ENCODE assay signal across 1 cellular context in the genomic region with DNA sequence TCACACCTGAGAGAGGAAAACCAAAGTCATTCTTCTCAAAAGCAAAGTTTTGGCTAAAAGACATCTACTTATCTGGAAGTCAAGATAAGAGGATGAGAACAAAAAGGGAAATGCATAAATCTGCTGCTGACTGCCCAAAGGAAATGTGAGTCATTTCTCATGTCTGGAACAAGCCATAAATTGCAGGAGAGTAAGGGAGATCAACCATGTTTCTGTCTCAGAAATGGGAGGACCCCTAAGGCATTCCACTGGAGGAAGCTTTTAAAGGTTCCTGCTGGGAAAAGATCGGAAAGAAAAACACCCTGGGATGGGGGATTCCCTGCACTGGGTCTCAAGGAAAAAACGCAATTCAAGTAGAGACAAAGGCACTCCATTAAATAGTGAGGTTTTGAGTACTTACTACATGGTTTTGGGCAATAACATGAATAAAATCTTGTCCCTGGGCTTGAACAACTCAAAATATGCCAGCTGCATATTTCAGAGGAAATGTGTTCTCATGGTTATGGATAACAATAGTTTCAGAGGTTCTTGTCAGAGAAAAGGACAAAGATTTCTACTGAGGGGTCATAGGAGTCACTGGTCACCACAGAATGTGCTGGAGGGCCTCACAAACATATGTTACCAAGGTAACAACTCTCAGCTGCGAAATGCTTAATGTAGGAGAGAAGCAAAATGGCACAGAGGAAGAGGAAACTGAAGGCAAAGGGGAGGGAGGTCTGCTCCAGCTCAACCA.
TF ChIP-seq lines count a peak whose summit lies in the region.

No MANE protein-coding gene starts in this region.

TF ChIP-seq in K562, 482 proteins besides CTCF, POLR2A, EP300 and RAD21 (continued from another document and continues in another):
- TF ChIP-seq, protein P1, sequence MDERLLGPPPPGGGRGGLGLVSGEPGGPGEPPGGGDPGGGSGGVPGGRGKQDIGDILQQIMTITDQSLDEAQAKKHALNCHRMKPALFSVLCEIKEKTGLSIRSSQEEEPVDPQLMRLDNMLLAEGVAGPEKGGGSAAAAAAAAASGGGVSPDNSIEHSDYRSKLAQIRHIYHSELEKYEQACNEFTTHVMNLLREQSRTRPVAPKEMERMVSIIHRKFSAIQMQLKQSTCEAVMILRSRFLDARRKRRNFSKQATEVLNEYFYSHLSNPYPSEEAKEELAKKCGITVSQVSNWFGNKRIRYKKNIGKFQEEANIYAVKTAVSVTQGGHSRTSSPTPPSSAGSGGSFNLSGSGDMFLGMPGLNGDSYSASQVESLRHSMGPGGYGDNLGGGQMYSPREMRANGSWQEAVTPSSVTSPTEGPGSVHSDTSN (CRISPR knock-in tag; IDR thresholded peaks at IDR 0.05; ENCODE audit: low read depth), result no peak
- TF ChIP-seq, protein P1 (tag; conservative IDR thresholded peaks at IDR 0.05; ENCODE audit: low read depth), result peak; percentile 79
- TF ChIP-seq MTA2 (IDR thresholded peaks at IDR 0.05; ENCODE audit: low read depth) (no peak), PRPF4 (IDR thresholded peaks at IDR 0.05; ENCODE audit: insufficient read depth, low read depth, low read length, poor library complexity, severe bottlenecking) (no peak), NUFIP1 (IDR thresholded peaks at IDR 0.05; ENCODE audit: partially characterized antibody) (no peak), NFXL1 (CRISPR knock-in tag; IDR thresholded peaks at IDR 0.05) (no peak), TRIM28 (IDR thresholded peaks at IDR 0.05) (no peak), ZNF766 (CRISPR knock-in tag; conservative IDR thresholded peaks at IDR 0.05) (no peak), FOSL1 (tag; conservative IDR thresholded peaks at IDR 0.05) (peak; percentile 69), POLR2H (tag; IDR thresholded peaks at IDR 0.05; ENCODE audit: low read depth) (no peak), MEIS2 (IDR thresholded peaks at IDR 0.05; ENCODE audit: partially characterized antibody) (peak; percentile 83), CXXC5 (CRISPR knock-in tag; IDR thresholded peaks at IDR 0.05) (no peak), GABPB2 (CRISPR knock-in tag; conservative IDR thresholded peaks at IDR 0.05) (no peak), NCOR1 (IDR thresholded peaks at IDR 0.05) (no peak), KAT8 (IDR thresholded peaks at IDR 0.05; ENCODE audit: low read depth) (no peak), ZNF121 (CRISPR knock-in tag; conservative IDR thresholded peaks at IDR 0.05) (no peak), RCOR1 (IDR thresholded peaks at IDR 0.05; ENCODE audit: borderline replicate concordance in 1 of 2, low read depth in 2 of 2, low read length in 2 of 2) (no peak), NBN (IDR thresholded peaks at IDR 0.05; ENCODE audit: low read depth) (no peak), TCF3 (CRISPR knock-in tag; IDR thresholded peaks at IDR 0.05) (no peak), ARHGAP35 (IDR thresholded peaks at IDR 0.05; ENCODE audit: partially characterized antibody) (no peak), OTX1 (CRISPR knock-in tag; IDR thresholded peaks at IDR 0.05) (no peak), GATAD2B (IDR thresholded peaks at IDR 0.05; ENCODE audit: borderline replicate concordance) (no peak), PHF21A (IDR thresholded peaks at IDR 0.05; ENCODE audit: borderline replicate concordance, low read depth) (no peak), GATAD2A (IDR thresholded peaks at IDR 0.05) (no peak), ETV6 (IDR thresholded peaks at IDR 0.05; ENCODE audit: borderline replicate concordance in 1 of 2, low read depth in 2 of 2, low read length in 1 of 2) (no peak), ETV6 (CRISPR knock-in tag; IDR thresholded peaks at IDR 0.05; ENCODE audit: borderline replicate concordance) (no peak), KHSRP (IDR thresholded peaks at IDR 0.05) (no peak), POLR3A (IDR thresholded peaks at IDR 0.05; ENCODE audit: borderline replicate concordance, extremely low read depth, insufficient read depth, insufficient read length) (no peak), CTBP1 (IDR thresholded peaks at IDR 0.05; ENCODE audit: borderline replicate concordance) (0 out of 2 replicates have a peak, but pooled peaks have one; percentile 23), BRD9 (IDR thresholded peaks at IDR 0.05; ENCODE audit: low read depth, partially characterized antibody) (no peak), JUND (IDR thresholded peaks at IDR 0.05; ENCODE audit: borderline replicate concordance, low read depth, low read length) (peak; percentile 31; the same call in 1 of the 2 replicates), JUND (tag; IDR thresholded peaks at IDR 0.05; ENCODE audit: borderline replicate concordance, low read depth, low read length) (0 out of 3 replicates have a peak, but pooled peaks have one; percentile 31), MYBL2 (IDR thresholded peaks at IDR 0.05; ENCODE audit: low read depth) (no peak), MYBL2 (CRISPR knock-in tag; IDR thresholded peaks at IDR 0.05; ENCODE audit: borderline replicate concordance) (no peak), BCOR (IDR thresholded peaks at IDR 0.05) (no peak), BRD4 (IDR thresholded peaks at IDR 0.05) (no peak), TCF7 (IDR thresholded peaks at IDR 0.05; ENCODE audit: borderline replicate concordance) (no peak), ZNF76 (CRISPR knock-in tag; IDR thresholded peaks at IDR 0.05; ENCODE audit: borderline replicate concordance) (no peak), ZNF24 (IDR thresholded peaks at IDR 0.05) (no peak), SPI1 (IDR thresholded peaks at IDR 0.05; ENCODE audit: borderline replicate concordance, low read depth, low read length) (peak; percentile 37; the same call in 1 of the 2 replicates)
- TF ChIP-seq, protein P2, sequence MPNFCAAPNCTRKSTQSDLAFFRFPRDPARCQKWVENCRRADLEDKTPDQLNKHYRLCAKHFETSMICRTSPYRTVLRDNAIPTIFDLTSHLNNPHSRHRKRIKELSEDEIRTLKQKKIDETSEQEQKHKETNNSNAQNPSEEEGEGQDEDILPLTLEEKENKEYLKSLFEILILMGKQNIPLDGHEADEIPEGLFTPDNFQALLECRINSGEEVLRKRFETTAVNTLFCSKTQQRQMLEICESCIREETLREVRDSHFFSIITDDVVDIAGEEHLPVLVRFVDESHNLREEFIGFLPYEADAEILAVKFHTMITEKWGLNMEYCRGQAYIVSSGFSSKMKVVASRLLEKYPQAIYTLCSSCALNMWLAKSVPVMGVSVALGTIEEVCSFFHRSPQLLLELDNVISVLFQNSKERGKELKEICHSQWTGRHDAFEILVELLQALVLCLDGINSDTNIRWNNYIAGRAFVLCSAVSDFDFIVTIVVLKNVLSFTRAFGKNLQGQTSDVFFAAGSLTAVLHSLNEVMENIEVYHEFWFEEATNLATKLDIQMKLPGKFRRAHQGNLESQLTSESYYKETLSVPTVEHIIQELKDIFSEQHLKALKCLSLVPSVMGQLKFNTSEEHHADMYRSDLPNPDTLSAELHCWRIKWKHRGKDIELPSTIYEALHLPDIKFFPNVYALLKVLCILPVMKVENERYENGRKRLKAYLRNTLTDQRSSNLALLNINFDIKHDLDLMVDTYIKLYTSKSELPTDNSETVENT (CRISPR knock-in tag; IDR thresholded peaks at IDR 0.05), result no peak
- TF ChIP-seq, protein P3, sequence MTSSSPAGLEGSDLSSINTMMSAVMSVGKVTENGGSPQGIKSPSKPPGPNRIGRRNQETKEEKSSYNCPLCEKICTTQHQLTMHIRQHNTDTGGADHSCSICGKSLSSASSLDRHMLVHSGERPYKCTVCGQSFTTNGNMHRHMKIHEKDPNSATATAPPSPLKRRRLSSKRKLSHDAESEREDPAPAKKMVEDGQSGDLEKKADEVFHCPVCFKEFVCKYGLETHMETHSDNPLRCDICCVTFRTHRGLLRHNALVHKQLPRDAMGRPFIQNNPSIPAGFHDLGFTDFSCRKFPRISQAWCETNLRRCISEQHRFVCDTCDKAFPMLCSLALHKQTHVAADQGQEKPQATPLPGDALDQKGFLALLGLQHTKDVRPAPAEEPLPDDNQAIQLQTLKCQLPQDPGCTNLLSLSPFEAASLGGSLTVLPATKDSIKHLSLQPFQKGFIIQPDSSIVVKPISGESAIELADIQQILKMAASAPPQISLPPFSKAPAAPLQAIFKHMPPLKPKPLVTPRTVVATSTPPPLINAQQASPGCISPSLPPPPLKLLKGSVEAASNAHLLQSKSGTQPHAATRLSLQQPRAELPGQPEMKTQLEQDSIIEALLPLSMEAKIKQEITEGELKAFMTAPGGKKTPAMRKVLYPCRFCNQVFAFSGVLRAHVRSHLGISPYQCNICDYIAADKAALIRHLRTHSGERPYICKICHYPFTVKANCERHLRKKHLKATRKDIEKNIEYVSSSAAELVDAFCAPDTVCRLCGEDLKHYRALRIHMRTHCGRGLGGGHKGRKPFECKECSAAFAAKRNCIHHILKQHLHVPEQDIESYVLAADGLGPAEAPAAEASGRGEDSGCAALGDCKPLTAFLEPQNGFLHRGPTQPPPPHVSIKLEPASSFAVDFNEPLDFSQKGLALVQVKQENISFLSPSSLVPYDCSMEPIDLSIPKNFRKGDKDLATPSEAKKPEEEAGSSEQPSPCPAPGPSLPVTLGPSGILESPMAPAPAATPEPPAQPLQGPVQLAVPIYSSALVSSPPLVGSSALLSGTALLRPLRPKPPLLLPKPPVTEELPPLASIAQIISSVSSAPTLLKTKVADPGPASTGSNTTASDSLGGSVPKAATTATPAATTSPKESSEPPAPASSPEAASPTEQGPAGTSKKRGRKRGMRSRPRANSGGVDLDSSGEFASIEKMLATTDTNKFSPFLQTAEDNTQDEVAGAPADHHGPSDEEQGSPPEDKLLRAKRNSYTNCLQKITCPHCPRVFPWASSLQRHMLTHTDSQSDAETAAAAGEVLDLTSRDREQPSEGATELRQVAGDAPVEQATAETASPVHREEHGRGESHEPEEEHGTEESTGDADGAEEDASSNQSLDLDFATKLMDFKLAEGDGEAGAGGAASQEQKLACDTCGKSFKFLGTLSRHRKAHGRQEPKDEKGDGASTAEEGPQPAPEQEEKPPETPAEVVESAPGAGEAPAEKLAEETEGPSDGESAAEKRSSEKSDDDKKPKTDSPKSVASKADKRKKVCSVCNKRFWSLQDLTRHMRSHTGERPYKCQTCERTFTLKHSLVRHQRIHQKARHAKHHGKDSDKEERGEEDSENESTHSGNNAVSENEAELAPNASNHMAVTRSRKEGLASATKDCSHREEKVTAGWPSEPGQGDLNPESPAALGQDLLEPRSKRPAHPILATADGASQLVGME (CRISPR knock-in tag; IDR thresholded peaks at IDR 0.05), result no peak
- TF ChIP-seq, protein P4, sequence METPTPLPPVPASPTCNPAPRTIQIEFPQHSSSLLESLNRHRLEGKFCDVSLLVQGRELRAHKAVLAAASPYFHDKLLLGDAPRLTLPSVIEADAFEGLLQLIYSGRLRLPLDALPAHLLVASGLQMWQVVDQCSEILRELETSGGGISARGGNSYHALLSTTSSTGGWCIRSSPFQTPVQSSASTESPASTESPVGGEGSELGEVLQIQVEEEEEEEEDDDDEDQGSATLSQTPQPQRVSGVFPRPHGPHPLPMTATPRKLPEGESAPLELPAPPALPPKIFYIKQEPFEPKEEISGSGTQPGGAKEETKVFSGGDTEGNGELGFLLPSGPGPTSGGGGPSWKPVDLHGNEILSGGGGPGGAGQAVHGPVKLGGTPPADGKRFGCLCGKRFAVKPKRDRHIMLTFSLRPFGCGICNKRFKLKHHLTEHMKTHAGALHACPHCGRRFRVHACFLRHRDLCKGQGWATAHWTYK (CRISPR knock-in tag; IDR thresholded peaks at IDR 0.05), result no peak
- TF ChIP-seq, protein P5, sequence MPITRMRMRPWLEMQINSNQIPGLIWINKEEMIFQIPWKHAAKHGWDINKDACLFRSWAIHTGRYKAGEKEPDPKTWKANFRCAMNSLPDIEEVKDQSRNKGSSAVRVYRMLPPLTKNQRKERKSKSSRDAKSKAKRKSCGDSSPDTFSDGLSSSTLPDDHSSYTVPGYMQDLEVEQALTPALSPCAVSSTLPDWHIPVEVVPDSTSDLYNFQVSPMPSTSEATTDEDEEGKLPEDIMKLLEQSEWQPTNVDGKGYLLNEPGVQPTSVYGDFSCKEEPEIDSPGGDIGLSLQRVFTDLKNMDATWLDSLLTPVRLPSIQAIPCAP (CRISPR knock-in tag; IDR thresholded peaks at IDR 0.05; ENCODE audit: borderline replicate concordance), result no peak
- TF ChIP-seq, protein P6, sequence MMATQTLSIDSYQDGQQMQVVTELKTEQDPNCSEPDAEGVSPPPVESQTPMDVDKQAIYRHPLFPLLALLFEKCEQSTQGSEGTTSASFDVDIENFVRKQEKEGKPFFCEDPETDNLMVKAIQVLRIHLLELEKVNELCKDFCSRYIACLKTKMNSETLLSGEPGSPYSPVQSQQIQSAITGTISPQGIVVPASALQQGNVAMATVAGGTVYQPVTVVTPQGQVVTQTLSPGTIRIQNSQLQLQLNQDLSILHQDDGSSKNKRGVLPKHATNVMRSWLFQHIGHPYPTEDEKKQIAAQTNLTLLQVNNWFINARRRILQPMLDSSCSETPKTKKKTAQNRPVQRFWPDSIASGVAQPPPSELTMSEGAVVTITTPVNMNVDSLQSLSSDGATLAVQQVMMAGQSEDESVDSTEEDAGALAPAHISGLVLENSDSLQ (IDR thresholded peaks at IDR 0.05), result no peak
- TF ChIP-seq, protein P7, sequence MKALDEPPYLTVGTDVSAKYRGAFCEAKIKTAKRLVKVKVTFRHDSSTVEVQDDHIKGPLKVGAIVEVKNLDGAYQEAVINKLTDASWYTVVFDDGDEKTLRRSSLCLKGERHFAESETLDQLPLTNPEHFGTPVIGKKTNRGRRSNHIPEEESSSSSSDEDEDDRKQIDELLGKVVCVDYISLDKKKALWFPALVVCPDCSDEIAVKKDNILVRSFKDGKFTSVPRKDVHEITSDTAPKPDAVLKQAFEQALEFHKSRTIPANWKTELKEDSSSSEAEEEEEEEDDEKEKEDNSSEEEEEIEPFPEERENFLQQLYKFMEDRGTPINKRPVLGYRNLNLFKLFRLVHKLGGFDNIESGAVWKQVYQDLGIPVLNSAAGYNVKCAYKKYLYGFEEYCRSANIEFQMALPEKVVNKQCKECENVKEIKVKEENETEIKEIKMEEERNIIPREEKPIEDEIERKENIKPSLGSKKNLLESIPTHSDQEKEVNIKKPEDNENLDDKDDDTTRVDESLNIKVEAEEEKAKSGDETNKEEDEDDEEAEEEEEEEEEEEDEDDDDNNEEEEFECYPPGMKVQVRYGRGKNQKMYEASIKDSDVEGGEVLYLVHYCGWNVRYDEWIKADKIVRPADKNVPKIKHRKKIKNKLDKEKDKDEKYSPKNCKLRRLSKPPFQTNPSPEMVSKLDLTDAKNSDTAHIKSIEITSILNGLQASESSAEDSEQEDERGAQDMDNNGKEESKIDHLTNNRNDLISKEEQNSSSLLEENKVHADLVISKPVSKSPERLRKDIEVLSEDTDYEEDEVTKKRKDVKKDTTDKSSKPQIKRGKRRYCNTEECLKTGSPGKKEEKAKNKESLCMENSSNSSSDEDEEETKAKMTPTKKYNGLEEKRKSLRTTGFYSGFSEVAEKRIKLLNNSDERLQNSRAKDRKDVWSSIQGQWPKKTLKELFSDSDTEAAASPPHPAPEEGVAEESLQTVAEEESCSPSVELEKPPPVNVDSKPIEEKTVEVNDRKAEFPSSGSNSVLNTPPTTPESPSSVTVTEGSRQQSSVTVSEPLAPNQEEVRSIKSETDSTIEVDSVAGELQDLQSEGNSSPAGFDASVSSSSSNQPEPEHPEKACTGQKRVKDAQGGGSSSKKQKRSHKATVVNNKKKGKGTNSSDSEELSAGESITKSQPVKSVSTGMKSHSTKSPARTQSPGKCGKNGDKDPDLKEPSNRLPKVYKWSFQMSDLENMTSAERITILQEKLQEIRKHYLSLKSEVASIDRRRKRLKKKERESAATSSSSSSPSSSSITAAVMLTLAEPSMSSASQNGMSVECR (CRISPR knock-in tag; IDR thresholded peaks at IDR 0.05), result no peak
